Comparison of ENCODE assay signal across 8 cellular contexts in genomic region chr12:106136263-106136662, GRCh38. TPM values are rescaled to one million over a fixed set of nuclear protein-coding genes. Genes with fewer than 3 reads are reported as not detected.
DNase-seq lines count a peak whose midpoint lies in the region; ATAC-seq, FAIRE-seq and TF ChIP-seq lines count a peak whose summit lies in the region.

No MANE protein-coding gene starts in this region.

- peak; percentile 89 for TF ChIP-seq RAD21 in GM12878 (IDR thresholded peaks at IDR 0.05; ENCODE audit: insufficient read depth, low read depth, low read length)

- no peak overlapping the region for H3K27ac ChIP-seq in GM12878 (ENCODE audit: control insufficient read depth, insufficient read depth)

- H3K4me1 ChIP-seq in GM12878 (ENCODE audit: control insufficient read depth, insufficient read depth, low read length): no peaks in the 10 kb centered on the region

- no peak overlapping the region for H3K9ac ChIP-seq in GM12878 (ENCODE audit: control insufficient read depth, insufficient read depth, low read length)

- H4K20me1 ChIP-seq in GM12878 (ENCODE audit: control insufficient read depth, insufficient read depth): no peaks in the 10 kb centered on the region; the same call in 1 of the 2 replicates

- ATAC-seq in GM12878 (peak; percentile 80), sciatic nerve (peak; percentile 74), esophagus mucosa (no peak), HG02884 (IDR thresholded peaks at IDR 0.05; ENCODE audit: unreplicated experiment) (no peak)

- SMC1A ChIA-PET in GM12878 (lab: Charles Lee; ENCODE audit: uncharacterized antibody, unreplicated experiment): interaction anchor here (0.7 to 4.2 kb wide), 18 partner anchors 8 to 718 kb away, joined by 3 to 48 read pairs (median 4); no protein-coding TSS in a partner anchor

- DNase-seq in GM13977 (ENCODE audit: low spot score) (peak; percentile 78), NCI-H1694 treated with DMSO at 0.1 percent for 48 hours (lab: John Stamatoyannopoulos, UW) (peak; percentile 74), T1000 (lab: John Stamatoyannopoulos, UW) (peak; percentile 69), GM12878 (ENCODE audit: low read depth, low spot score) (no peak), iPS DF 4.7 (ENCODE audit: extremely low read depth, low spot score) (peak; percentile 82), sciatic nerve (ENCODE audit: low spot score) (peak; percentile 97)

- TF ChIP-seq CTCF in GM13977 (IDR thresholded peaks at IDR 0.05; ENCODE audit: extremely low read depth, insufficient read depth, missing control alignments): peak; percentile 83
- TF ChIP-seq CTCF in GM12878 (IDR thresholded peaks at IDR 0.05 in 2 of 3, conservative IDR thresholded peaks at IDR 0.05 in 1 of 3; ENCODE audit: control insufficient read depth in 2 of 3, extremely low read depth in 1 of 3, insufficient read depth in 1 of 3, low read depth in 3 of 3, low read length in 3 of 3): peak; percentile 61 to 88 (median 72)

- peaks cover 7 to 26% of the 10 kb centered on the region in 2 experiments for H3K27me3 ChIP-seq in GM12878 (replicated peaks in 1 of 2; ENCODE audit: control insufficient read depth in 2 of 2, insufficient read depth in 2 of 2, low read length in 1 of 2)

- H3K4me2 ChIP-seq in GM12878 (ENCODE audit: control insufficient read depth, insufficient read depth): no peak overlapping the region

- FAIRE-seq in GM12878 (lab: Jason Lieb, UNC): peak; percentile 41

- BruUV-seq in GM12878 (replicated peaks; lab: Mats Ljungman, UMichigan): no TSS peak

- in situ Hi-C loops in GM13977 (cut with MboI; ENCODE audit: low pct_unique_long_range_greater_than_20kb, low sequenced_read_pairs, unreplicated experiment) (loop anchor here (10.0 kb wide), 1 partner anchor 711 kb away; no protein-coding TSS in a partner anchor), GM12878 (cut with MboI) (no loop called here)

- H3K36me3 ChIP-seq in GM12878 (ENCODE audit: control insufficient read depth in 2 of 2, insufficient read depth in 2 of 2, low read length in 1 of 2): no peaks in the 10 kb centered on the region

- H2AFZ ChIP-seq in GM12878 (ENCODE audit: control insufficient read depth, low read depth, low read length): no peak overlapping the region

- H3K9me3 ChIP-seq in GM12878 (replicated peaks; ENCODE audit: control insufficient read depth, insufficient read depth, low read length): no peaks in the 10 kb centered on the region; the same call in 2 of the 3 replicates

- no peak for TF ChIP-seq POLR2A in GM12878 (IDR thresholded peaks at IDR 0.05; ENCODE audit: low read depth, low read length)

- POLR2A ChIA-PET in GM12878 (lab: Charles Lee): no interaction called here

- H3K4me3 ChIP-seq in GM12878: no peak overlapping the region

- intact Hi-C loops in GM12878 (cut with micrococcal nuclease; ENCODE audit: unreplicated experiment): loop anchor here (1.0 to 10.0 kb wide), 3 partner anchors 181 to 716 kb away; no protein-coding TSS in a partner anchor
- intact Hi-C loops in sciatic nerve (cut with DNase I): loop anchor here (5.0 to 10.0 kb wide), 2 partner anchors 429 to 711 kb away; no protein-coding TSS in a partner anchor

- no peak for TF ChIP-seq EP300 in GM12878 (IDR thresholded peaks at IDR 0.05; ENCODE audit: borderline replicate concordance in 1 of 2, control insufficient read depth in 1 of 2, low read depth in 2 of 2, low read length in 2 of 2)

- RAD21 ChIA-PET in GM12878 (lab: Charles Lee; ENCODE audit: unreplicated experiment): interaction anchor here (0.5 to 2.8 kb wide), 9 partner anchors 9 to 716 kb away, joined by 3 to 19 read pairs (median 5); no protein-coding TSS in a partner anchor

- CTCF ChIA-PET in GM12878 (lab: Yijun Ruan, JAX): interaction anchor here (0.6 to 5.4 kb wide), 25 partner anchors 9 to 717 kb away, joined by 3 to 84 read pairs (median 4); no protein-coding TSS in a partner anchor

- WGBS in GM12878 (ENCODE audit: insufficient coverage, insufficient replicate concordance, low lambda C conversion rate, missing lambda C conversion rate): 0% methylated on average over 13 of the region's 13 CpGs

- H3K79me2 ChIP-seq in GM12878 (ENCODE audit: control insufficient read depth, insufficient read depth, low read length): no peaks in the 10 kb centered on the region

TF ChIP-seq in GM12878, 131 proteins besides CTCF, POLR2A, EP300 and RAD21 (continues in another document):
- TF ChIP-seq, protein P1, sequence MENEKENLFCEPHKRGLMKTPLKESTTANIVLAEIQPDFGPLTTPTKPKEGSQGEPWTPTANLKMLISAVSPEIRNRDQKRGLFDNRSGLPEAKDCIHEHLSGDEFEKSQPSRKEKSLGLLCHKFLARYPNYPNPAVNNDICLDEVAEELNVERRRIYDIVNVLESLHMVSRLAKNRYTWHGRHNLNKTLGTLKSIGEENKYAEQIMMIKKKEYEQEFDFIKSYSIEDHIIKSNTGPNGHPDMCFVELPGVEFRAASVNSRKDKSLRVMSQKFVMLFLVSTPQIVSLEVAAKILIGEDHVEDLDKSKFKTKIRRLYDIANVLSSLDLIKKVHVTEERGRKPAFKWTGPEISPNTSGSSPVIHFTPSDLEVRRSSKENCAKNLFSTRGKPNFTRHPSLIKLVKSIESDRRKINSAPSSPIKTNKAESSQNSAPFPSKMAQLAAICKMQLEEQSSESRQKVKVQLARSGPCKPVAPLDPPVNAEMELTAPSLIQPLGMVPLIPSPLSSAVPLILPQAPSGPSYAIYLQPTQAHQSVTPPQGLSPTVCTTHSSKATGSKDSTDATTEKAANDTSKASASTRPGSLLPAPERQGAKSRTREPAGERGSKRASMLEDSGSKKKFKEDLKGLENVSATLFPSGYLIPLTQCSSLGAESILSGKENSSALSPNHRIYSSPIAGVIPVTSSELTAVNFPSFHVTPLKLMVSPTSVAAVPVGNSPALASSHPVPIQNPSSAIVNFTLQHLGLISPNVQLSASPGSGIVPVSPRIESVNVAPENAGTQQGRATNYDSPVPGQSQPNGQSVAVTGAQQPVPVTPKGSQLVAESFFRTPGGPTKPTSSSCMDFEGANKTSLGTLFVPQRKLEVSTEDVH (IDR thresholded peaks at IDR 0.05; ENCODE audit: low read depth, partially characterized antibody): no peak
- TF ChIP-seq, protein P2, sequence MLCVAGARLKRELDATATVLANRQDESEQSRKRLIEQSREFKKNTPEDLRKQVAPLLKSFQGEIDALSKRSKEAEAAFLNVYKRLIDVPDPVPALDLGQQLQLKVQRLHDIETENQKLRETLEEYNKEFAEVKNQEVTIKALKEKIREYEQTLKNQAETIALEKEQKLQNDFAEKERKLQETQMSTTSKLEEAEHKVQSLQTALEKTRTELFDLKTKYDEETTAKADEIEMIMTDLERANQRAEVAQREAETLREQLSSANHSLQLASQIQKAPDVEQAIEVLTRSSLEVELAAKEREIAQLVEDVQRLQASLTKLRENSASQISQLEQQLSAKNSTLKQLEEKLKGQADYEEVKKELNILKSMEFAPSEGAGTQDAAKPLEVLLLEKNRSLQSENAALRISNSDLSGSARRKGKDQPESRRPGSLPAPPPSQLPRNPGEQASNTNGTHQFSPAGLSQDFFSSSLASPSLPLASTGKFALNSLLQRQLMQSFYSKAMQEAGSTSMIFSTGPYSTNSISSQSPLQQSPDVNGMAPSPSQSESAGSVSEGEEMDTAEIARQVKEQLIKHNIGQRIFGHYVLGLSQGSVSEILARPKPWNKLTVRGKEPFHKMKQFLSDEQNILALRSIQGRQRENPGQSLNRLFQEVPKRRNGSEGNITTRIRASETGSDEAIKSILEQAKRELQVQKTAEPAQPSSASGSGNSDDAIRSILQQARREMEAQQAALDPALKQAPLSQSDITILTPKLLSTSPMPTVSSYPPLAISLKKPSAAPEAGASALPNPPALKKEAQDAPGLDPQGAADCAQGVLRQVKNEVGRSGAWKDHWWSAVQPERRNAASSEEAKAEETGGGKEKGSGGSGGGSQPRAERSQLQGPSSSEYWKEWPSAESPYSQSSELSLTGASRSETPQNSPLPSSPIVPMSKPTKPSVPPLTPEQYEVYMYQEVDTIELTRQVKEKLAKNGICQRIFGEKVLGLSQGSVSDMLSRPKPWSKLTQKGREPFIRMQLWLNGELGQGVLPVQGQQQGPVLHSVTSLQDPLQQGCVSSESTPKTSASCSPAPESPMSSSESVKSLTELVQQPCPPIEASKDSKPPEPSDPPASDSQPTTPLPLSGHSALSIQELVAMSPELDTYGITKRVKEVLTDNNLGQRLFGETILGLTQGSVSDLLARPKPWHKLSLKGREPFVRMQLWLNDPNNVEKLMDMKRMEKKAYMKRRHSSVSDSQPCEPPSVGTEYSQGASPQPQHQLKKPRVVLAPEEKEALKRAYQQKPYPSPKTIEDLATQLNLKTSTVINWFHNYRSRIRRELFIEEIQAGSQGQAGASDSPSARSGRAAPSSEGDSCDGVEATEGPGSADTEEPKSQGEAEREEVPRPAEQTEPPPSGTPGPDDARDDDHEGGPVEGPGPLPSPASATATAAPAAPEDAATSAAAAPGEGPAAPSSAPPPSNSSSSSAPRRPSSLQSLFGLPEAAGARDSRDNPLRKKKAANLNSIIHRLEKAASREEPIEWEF (IDR thresholded peaks at IDR 0.05; ENCODE audit: insufficient replicate concordance, low read depth, low read length): no peak

RNA-seq across cellular contexts. Expression of gene NUAK1, which starts 2.5 kb away (rescaled TPM):
- total RNA-seq in GM12878 (2013; cell fraction: nucleolus; rRNA removed): not detected in 2 replicates
- total RNA-seq in GM12878 (2014; rRNA removed) (0.11 and 0.76 TPM in 2 replicates), GM12878 (2014; rRNA removed; fragmentation: Illumina TruSeq; extraction: Trizol) (0.09 and 0.23 TPM in 2 replicates), GM12878 (2021) (0.08 and 0.27 TPM in 2 replicates), sciatic nerve (38.6 TPM), esophagus mucosa (1.7 TPM)
- not detected for polyA plus RNA-seq in GM12878 (2011; ENCODE audit: low read depth)
- polyA plus RNA-seq in GM12878 (2011; rRNA removed) (0.42 and 0.46 TPM in 2 replicates), GM12878 (2014; fragmentation: Illumina TruSeq; extraction: Trizol) (0.06 TPM in 1 of 2 replicates, not detected in the other), GM12878 (2014; fragmentation: Nextera tagmentation; extraction: Ambion mirVana) (under 1 TPM; 0.03 to 0.04 TPM), GM12878 (2014; rRNA removed) (0.05 and 0.08 TPM in 2 replicates), GM12878 (2016; fragmentation: Nextera tagmentation; extraction: Ambion mirVana) (not detected)
- 0.37 and 0.43 TPM in 2 replicates for polyA plus RNA-seq in GM12878 (2011; cell fraction: cytosol; rRNA removed)
- polyA plus RNA-seq in GM12878 (2011; cell fraction: nucleus; rRNA removed): 0.42 and 0.48 TPM in 2 replicates
- not detected in 2 replicates for polyA plus RNA-seq in GM12878 (2012)
- polyA minus RNA-seq in GM12878 (2011; rRNA and poly(A)+ RNA removed): 0.80 and 0.88 TPM in 2 replicates
- polyA minus RNA-seq in GM12878 (2011; cell fraction: cytosol; rRNA and poly(A)+ RNA removed): 0.27 and 1.2 TPM in 2 replicates
- polyA minus RNA-seq in GM12878 (2011; cell fraction: nucleus; rRNA and poly(A)+ RNA removed): 0.48 and 0.60 TPM in 2 replicates

Comparison
In these comparisons a context has a peak if more than half of its experiments do, and no peak if none do; other contexts are left out.
1. ATAC-seq: peak in GM12878 (single experiment) and sciatic nerve (single experiment); none in esophagus mucosa (single experiment) and HG02884 (single experiment).
2. RNA of gene NUAK1, which starts 2.5 kb away (total RNA-seq): 38.6 TPM in sciatic nerve (single experiment); 1.7 TPM in esophagus mucosa (single experiment) and 0.08 to 0.76 TPM in GM12878; every median in the first group is over 10 times any median in the second.